ENCODE assay signal across 12 cellular contexts in the genomic region with DNA sequence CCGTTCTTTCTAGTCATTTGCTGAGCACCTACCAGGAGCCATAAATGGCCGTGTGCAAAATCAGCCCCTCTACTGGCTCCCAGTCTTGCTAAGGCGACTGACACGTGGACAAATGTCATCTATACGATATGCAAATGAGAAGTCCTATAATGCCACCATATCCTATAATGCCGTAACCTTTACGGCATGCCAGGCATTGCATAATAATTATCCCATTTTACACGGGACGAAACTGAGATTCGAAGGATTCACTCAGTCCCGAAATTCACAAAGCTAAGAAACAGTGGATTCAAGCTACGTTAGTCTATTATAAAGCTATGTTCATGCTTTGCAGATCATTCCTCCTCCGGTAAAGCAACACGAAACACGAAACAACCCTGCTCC. TPM values are rescaled to one million over a fixed set of nuclear protein-coding genes. Genes with fewer than 3 reads are reported as not detected.
"Had no signal": no experiment of that assay in that cellular context is flagged by ENCODE, and none has a peak within 500 bp of the region (broad histone marks: within the 10 kb centered on the region; RNA-seq: fewer than 3 reads in every experiment).

No MANE protein-coding gene starts in this region.

- H3K27ac ChIP-seq: breast epithelium, esophagus muscularis mucosa, foreskin keratinocyte, thyroid gland, uterus, VCaP had no signal

- H3K27me3 Mint-ChIP-seq: naive B cell; stimulated activated naive B cell treated with anti-CD40 and anti-IgM and Interleukin-4, amounts not matched to agents 10 μg/mL and 1 μg/mL and 100 μg/mL, for 72 hours had no signal

- H3K36me3 Mint-ChIP-seq: activated naive CD8-positive, alpha-beta T cell treated with anti-CD3 and anti-CD28 coated beads, Interleukin-2, amount 10 ng/mL, durations not matched to agents 7 days and 5 days; immature natural killer cell; naive B cell; stimulated activated naive B cell treated with anti-CD40 and anti-IgM and Interleukin-4, amounts not matched to agents 10 μg/mL and 1 μg/mL and 100 μg/mL, for 72 hours had no signal

- H3K4me1 ChIP-seq: breast epithelium, thyroid gland, uterus had no signal

- H3K27me3 ChIP-seq: breast epithelium, esophagus muscularis mucosa, foreskin keratinocyte, thyroid gland, uterus had no signal

- H3K4me3 Mint-ChIP-seq: activated naive CD8-positive, alpha-beta T cell treated with anti-CD3 and anti-CD28 coated beads, Interleukin-2, amount 10 ng/mL, durations not matched to agents 7 days and 5 days; immature natural killer cell; naive B cell; stimulated activated naive B cell treated with anti-CD40 and anti-IgM and Interleukin-4, amounts not matched to agents 10 μg/mL and 1 μg/mL and 100 μg/mL, for 72 hours had no signal

- H3K4me3 ChIP-seq: breast epithelium, esophagus muscularis mucosa, thyroid gland, uterus had no signal

- H3K9me3 Mint-ChIP-seq: activated naive CD8-positive, alpha-beta T cell treated with anti-CD3 and anti-CD28 coated beads, Interleukin-2, amount 10 ng/mL, durations not matched to agents 7 days and 5 days; immature natural killer cell; naive B cell had no signal

- H3K9me3 ChIP-seq: breast epithelium, esophagus muscularis mucosa, thyroid gland, uterus had no signal

- H3K36me3 ChIP-seq: breast epithelium, esophagus muscularis mucosa, thyroid gland, uterus had no signal

- H3K27ac Mint-ChIP-seq: activated naive CD8-positive, alpha-beta T cell treated with anti-CD3 and anti-CD28 coated beads, Interleukin-2, amount 10 ng/mL, durations not matched to agents 7 days and 5 days; naive B cell; stimulated activated naive B cell treated with anti-CD40 and anti-IgM and Interleukin-4, amounts not matched to agents 10 μg/mL and 1 μg/mL and 100 μg/mL, for 72 hours had no signal

RNA-seq across cellular contexts. Expression of gene CREG2, which starts 44.7 kb away (rescaled TPM):
- total RNA-seq: activated naive CD8-positive, alpha-beta T cell treated with anti-CD3 and anti-CD28 coated beads, Interleukin-2, amount 10 ng/mL, durations not matched to agents 7 days and 5 days; esophagus muscularis mucosa; lung microvascular endothelial cell; mononuclear cell; thyroid gland had no signal
- polyA plus RNA-seq: immature natural killer cell had no signal
